ENCODE assay signal across 8 cellular contexts in the genomic region with DNA sequence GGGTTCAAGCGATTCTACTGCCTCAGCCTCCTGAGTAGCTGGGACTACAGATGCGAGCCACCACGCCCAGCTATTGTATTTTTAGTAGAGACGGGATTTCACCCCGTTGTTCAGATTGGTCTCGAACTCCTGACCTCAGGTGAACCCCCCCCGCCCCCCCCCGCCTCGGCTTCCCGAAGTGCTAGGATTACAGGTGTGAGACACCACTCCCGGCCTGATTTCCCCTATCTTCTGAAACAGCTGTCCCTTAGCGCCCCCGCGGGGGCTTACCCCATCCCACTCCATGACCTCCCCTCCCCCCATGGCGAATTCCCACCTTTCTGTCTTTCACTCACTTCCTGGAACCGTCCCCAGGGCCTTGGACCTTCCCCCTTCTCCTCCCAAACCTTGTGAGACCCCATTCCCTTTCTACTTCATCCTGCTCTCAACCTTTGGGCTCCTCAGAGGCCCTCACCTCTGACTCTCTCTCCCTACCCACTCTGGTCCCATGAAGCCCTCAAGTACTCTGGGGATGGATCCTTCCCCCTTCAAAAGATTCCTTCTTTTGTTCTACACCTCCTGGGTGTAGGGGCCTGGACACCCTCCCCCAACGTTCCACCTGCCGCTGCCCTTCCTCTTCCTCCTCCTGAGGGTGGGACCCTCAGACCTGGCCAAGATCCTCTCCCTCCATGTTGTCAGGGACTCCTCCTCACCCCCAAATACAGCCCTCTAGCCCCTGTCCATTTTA. TPM values are rescaled to one million over a fixed set of nuclear protein-coding genes. Genes with fewer than 3 reads are reported as not detected.
DNase-seq lines count a peak whose midpoint lies in the region; ATAC-seq and TF ChIP-seq lines count a peak whose summit lies in the region.
"Had no signal": no experiment of that assay in that cellular context is flagged by ENCODE, and none has a peak within 500 bp of the region (broad histone marks: within the 10 kb centered on the region; RNA-seq: fewer than 3 reads in every experiment).

No MANE protein-coding gene starts in this region.

- no peaks in the 10 kb centered on the region for H3K9me2 ChIP-seq in hepatocyte (replicated peaks; ENCODE audit: insufficient read depth)

- H3K27ac ChIP-seq in hepatocyte, result peak overlapping the region; percentile 98
- H3K27ac ChIP-seq in smooth muscle cell (ENCODE audit: low read depth), result peak overlapping the region; percentile 96

- TF ChIP-seq CTCF in HFF-Myc (IDR thresholded peaks at IDR 0.05; ENCODE audit: low read depth, low read length, missing control alignments) (no peak), activated B cell treated with CpG ODN at 0.5 μM for 24 hours (IDR thresholded peaks at IDR 0.05) (no peak), hepatocyte (IDR thresholded peaks at IDR 0.05; ENCODE audit: poor library complexity) (no peak), smooth muscle cell (IDR thresholded peaks at IDR 0.05; ENCODE audit: borderline replicate concordance, insufficient read depth, poor library complexity, severe bottlenecking) (no peak)

- 12% methylated on average over 13 of the region's 18 CpGs for WGBS in hepatocyte (ENCODE audit: low lambda C conversion rate, missing lambda C conversion rate)
- WGBS in smooth muscle cell (ENCODE audit: low lambda C conversion rate), result 12% methylated on average over 14 of the region's 18 CpGs

- H3K4me3 ChIP-seq in HFF-Myc (replicated peaks; ENCODE audit: low read depth, low read length), result peak overlapping the region; percentile 92
- peak overlapping the region; percentile 76 for H3K4me3 ChIP-seq in hepatocyte
- H3K4me3 ChIP-seq in smooth muscle cell, result peak overlapping the region; percentile 95

- peak overlapping the region; percentile 88 for H3K9ac ChIP-seq in smooth muscle cell (ENCODE audit: low read depth)

- no peaks in the 10 kb centered on the region for H4K20me1 ChIP-seq in hepatocyte (ENCODE audit: insufficient read depth, poor library complexity, severe bottlenecking)
- H4K20me1 ChIP-seq in smooth muscle cell (ENCODE audit: low read depth), result no peaks in the 10 kb centered on the region

- H3K4me1 Mint-ChIP-seq in activated B cell treated with CpG ODN at 0.5 μM for 24 hours, result peaks cover 23% of the 10 kb centered on the region

- H3K79me2 ChIP-seq in hepatocyte, result peaks cover 29% of the 10 kb centered on the region
- H3K79me2 ChIP-seq in smooth muscle cell (ENCODE audit: low read depth), result peaks cover 6% of the 10 kb centered on the region

- H3F3A ChIP-seq in smooth muscle cell (ENCODE audit: low read depth), result no peaks in the 10 kb centered on the region

- H3K9me3 ChIP-seq in hepatocyte (ENCODE audit: low read depth) (no peaks in the 10 kb centered on the region), smooth muscle cell (replicated peaks; ENCODE audit: low read depth) (no peaks in the 10 kb centered on the region)

- H3K4me2 ChIP-seq in hepatocyte (peak overlapping the region; percentile 79), smooth muscle cell (peak overlapping the region; percentile 90)

- DNase-seq in HFF-Myc (ENCODE audit: extremely low read depth, low read depth) (no peak), activated B cell treated with CpG ODN at 0.5 μM for 24 hours (no peak), hepatocyte (ENCODE audit: low spot score) (peak; percentile 25), smooth muscle cell (lab: John Stamatoyannopoulos, UW; ENCODE audit: unreplicated experiment) (no peak), AG20443 (ENCODE audit: low spot score) (no peak), mesenteric fat pad (ENCODE audit: low spot score) (no peak)

- peak overlapping the region; percentile 73 for H2AFZ ChIP-seq in hepatocyte
- no peak overlapping the region for H2AFZ ChIP-seq in smooth muscle cell (ENCODE audit: low read depth)

- H3K27me3 ChIP-seq in hepatocyte (no peaks in the 10 kb centered on the region), smooth muscle cell (ENCODE audit: low read depth) (no peaks in the 10 kb centered on the region)

- ATAC-seq in activated B cell treated with CpG ODN at 0.5 μM for 24 hours (ENCODE audit: low read depth) (no peak), HG03442 (IDR thresholded peaks at IDR 0.05; ENCODE audit: unreplicated experiment) (no peak)

- intact Hi-C loops in activated B cell treated with CpG ODN at 0.5 μM for 24 hours (cut with micrococcal nuclease), result loop anchor here (1.0 to 5.0 kb wide), 9 partner anchors 12 to 423 kb away; partner anchors contain the start of genes CCDC88B, DNAJC4, NAA40 and NRXN2

- POLR2A ChIA-PET in activated B cell treated with CpG ODN at 0.5 μM for 24 hours (lab: Charles Lee), result interaction anchor here (0.6 to 4.9 kb wide), 21 partner anchors 12 to 1477 kb away, joined by 3 to 94 read pairs (median 8); partner anchors contain the start of genes CCDC88B, ESRRA, FERMT3 and FKBP2

- peak overlapping the region; percentile 99 for H3K27ac Mint-ChIP-seq in activated B cell treated with CpG ODN at 0.5 μM for 24 hours

- CTCF ChIA-PET in activated B cell treated with CpG ODN at 0.5 μM for 24 hours (lab: Charles Lee), result interaction anchor here (1.1 to 4.2 kb wide), 17 partner anchors 9 to 405 kb away, joined by 3 to 138 read pairs (median 11); partner anchors contain the start of genes BAD, CATSPERZ, CCDC88B and ESRRA

- H3K4me3 Mint-ChIP-seq in activated B cell treated with CpG ODN at 0.5 μM for 24 hours, result peak overlapping the region; percentile 94

- no peaks in the 10 kb centered on the region for H3K27me3 Mint-ChIP-seq in activated B cell treated with CpG ODN at 0.5 μM for 24 hours

- H3K36me3 ChIP-seq in hepatocyte (replicated peaks; ENCODE audit: insufficient read depth, low read depth) (no peaks in the 10 kb centered on the region), smooth muscle cell (ENCODE audit: low read depth) (no peaks in the 10 kb centered on the region)

- peaks cover 25% of the 10 kb centered on the region for H3K4me1 ChIP-seq in hepatocyte (ENCODE audit: insufficient read depth)
- peaks cover 8% of the 10 kb centered on the region for H3K4me1 ChIP-seq in smooth muscle cell (ENCODE audit: low read depth)

- H3K9me3 Mint-ChIP-seq in activated B cell treated with CpG ODN at 0.5 μM for 24 hours, result no peaks in the 10 kb centered on the region

- H3K36me3 Mint-ChIP-seq in activated B cell treated with CpG ODN at 0.5 μM for 24 hours (ENCODE audit: low read depth), result peaks cover 46% of the 10 kb centered on the region

RNA-seq across cellular contexts. Expression of gene PRDX5, which starts 0.9 kb away (rescaled TPM):
- total RNA-seq in activated B cell treated with CpG ODN at 0.5 μM for 24 hours (73.6 and 85.8 TPM in 2 replicates), hepatocyte (261 and 267 TPM in 2 replicates), smooth muscle cell (169 and 209 TPM in 2 replicates), mesenteric fat pad (111 TPM)
- polyA plus RNA-seq in hepatocyte (517 and 542 TPM in 2 replicates), smooth muscle cell (461 and 474 TPM in 2 replicates)

RNA-seq across cellular contexts. Expression of gene TRMT112, which starts 1.5 kb away (rescaled TPM):
- 156 and 175 TPM in 2 replicates for total RNA-seq in activated B cell treated with CpG ODN at 0.5 μM for 24 hours
- total RNA-seq in hepatocyte, result 210 and 244 TPM in 2 replicates
- 292 and 311 TPM in 2 replicates for polyA plus RNA-seq in hepatocyte
- total RNA-seq in smooth muscle cell, result 218 and 285 TPM in 2 replicates
- polyA plus RNA-seq in smooth muscle cell, result 327 and 353 TPM in 2 replicates
- total RNA-seq in mesenteric fat pad, result 151 TPM

RNA-seq across cellular contexts. Expression of gene ESRRA, which starts 13.5 kb away (rescaled TPM):
- total RNA-seq in activated B cell treated with CpG ODN at 0.5 μM for 24 hours (44.8 and 48.3 TPM in 2 replicates), hepatocyte (52.1 and 62.0 TPM in 2 replicates), smooth muscle cell (7.7 and 8.0 TPM in 2 replicates), mesenteric fat pad (56.9 TPM)
- polyA plus RNA-seq in hepatocyte (51.3 and 57.4 TPM in 2 replicates), smooth muscle cell (16.7 and 29.4 TPM in 2 replicates)

RNA-seq across cellular contexts. Expression of gene CATSPERZ, which starts 18.7 kb away (rescaled TPM):
- total RNA-seq in activated B cell treated with CpG ODN at 0.5 μM for 24 hours (not detected in 2 replicates), hepatocyte (not detected in 2 replicates), smooth muscle cell (not detected in 2 replicates), mesenteric fat pad (not detected)
- polyA plus RNA-seq in hepatocyte (0.46 and 0.96 TPM in 2 replicates), smooth muscle cell (not detected in 2 replicates)
- total RNA-seq: renal cortical epithelial cell had no signal

RNA-seq across cellular contexts. Expression of gene CCDC88B, which starts 21.1 kb away (rescaled TPM):
- total RNA-seq in activated B cell treated with CpG ODN at 0.5 μM for 24 hours (180 and 201 TPM in 2 replicates), hepatocyte (4.9 TPM in 2 replicates), smooth muscle cell (0.22 and 2.2 TPM in 2 replicates), mesenteric fat pad (11.5 TPM)
- polyA plus RNA-seq in hepatocyte (9.1 and 10.0 TPM in 2 replicates), smooth muscle cell (2.2 and 3.4 TPM in 2 replicates)
